ENCODE assay signal across 3 cellular contexts in the genomic region with DNA sequence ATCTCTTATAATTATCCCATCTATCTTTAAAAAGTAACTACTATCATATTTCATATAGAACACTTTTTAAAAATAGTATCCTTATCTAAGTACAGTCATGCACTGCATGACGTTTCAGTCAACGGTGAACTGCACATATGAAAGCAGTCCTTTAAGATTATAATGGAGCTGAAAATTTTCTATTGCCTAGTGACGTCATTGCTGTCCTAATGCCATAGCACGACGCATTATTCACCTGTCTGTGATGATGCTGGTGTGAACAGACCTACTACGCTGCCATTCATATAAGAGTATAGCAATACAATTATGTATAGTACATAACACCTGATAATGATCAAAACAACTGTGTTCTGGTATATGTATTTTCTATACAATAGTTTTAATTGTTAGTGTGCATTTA.
TF ChIP-seq lines count a peak whose summit lies in the region.

No MANE protein-coding gene starts in this region.

TF ChIP-seq in HepG2, 621 proteins besides CTCF, POLR2A, EP300 and RAD21 (continued from another document):
- TF ChIP-seq ATF7 (IDR thresholded peaks at IDR 0.05) = peak; percentile 93
- no peak for TF ChIP-seq ATF7 (CRISPR knock-in tag; IDR thresholded peaks at IDR 0.05)
- TF ChIP-seq, protein P1, sequence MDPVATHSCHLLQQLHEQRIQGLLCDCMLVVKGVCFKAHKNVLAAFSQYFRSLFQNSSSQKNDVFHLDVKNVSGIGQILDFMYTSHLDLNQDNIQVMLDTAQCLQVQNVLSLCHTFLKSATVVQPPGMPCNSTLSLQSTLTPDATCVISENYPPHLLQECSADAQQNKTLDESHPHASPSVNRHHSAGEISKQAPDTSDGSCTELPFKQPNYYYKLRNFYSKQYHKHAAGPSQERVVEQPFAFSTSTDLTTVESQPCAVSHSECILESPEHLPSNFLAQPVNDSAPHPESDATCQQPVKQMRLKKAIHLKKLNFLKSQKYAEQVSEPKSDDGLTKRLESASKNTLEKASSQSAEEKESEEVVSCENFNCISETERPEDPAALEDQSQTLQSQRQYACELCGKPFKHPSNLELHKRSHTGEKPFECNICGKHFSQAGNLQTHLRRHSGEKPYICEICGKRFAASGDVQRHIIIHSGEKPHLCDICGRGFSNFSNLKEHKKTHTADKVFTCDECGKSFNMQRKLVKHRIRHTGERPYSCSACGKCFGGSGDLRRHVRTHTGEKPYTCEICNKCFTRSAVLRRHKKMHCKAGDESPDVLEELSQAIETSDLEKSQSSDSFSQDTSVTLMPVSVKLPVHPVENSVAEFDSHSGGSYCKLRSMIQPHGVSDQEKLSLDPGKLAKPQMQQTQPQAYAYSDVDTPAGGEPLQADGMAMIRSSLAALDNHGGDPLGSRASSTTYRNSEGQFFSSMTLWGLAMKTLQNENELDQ (CRISPR knock-in tag; IDR thresholded peaks at IDR 0.05; ENCODE audit: borderline replicate concordance) = no peak
TF ChIP-seq in HepG2: peak in this region for 2.

TF ChIP-seq in GM12891, 5 proteins besides CTCF, POLR2A, EP300 and RAD21 (continued from another document):
- TF ChIP-seq POLR2AphosphoS5 (IDR thresholded peaks at IDR 0.05; ENCODE audit: low read depth, low read length) = no peak
- no peak for TF ChIP-seq SPI1 (IDR thresholded peaks at IDR 0.05; ENCODE audit: low read depth, low read length)
- TF ChIP-seq PAX5 (IDR thresholded peaks at IDR 0.05; ENCODE audit: insufficient read depth, low read length, severe bottlenecking) = no peak
TF ChIP-seq in GM12891: peak in this region for 0.

TF ChIP-seq in K562, 482 proteins besides CTCF, POLR2A, EP300 and RAD21 (continued from another document):
- TF ChIP-seq, protein P2, sequence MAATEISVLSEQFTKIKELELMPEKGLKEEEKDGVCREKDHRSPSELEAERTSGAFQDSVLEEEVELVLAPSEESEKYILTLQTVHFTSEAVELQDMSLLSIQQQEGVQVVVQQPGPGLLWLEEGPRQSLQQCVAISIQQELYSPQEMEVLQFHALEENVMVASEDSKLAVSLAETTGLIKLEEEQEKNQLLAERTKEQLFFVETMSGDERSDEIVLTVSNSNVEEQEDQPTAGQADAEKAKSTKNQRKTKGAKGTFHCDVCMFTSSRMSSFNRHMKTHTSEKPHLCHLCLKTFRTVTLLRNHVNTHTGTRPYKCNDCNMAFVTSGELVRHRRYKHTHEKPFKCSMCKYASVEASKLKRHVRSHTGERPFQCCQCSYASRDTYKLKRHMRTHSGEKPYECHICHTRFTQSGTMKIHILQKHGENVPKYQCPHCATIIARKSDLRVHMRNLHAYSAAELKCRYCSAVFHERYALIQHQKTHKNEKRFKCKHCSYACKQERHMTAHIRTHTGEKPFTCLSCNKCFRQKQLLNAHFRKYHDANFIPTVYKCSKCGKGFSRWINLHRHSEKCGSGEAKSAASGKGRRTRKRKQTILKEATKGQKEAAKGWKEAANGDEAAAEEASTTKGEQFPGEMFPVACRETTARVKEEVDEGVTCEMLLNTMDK (IDR thresholded peaks at IDR 0.05; ENCODE audit: borderline replicate concordance, insufficient read depth, low read depth, low read length, poor library complexity, severe bottlenecking) = no peak
- TF ChIP-seq CBFA2T3 (IDR thresholded peaks at IDR 0.05) (no peak), ATF7 (IDR thresholded peaks at IDR 0.05) (0 out of 2 replicates have a peak, but pooled peaks have one; percentile 14)
